ENCODE assay signal across 1 cellular context in the genomic region with DNA sequence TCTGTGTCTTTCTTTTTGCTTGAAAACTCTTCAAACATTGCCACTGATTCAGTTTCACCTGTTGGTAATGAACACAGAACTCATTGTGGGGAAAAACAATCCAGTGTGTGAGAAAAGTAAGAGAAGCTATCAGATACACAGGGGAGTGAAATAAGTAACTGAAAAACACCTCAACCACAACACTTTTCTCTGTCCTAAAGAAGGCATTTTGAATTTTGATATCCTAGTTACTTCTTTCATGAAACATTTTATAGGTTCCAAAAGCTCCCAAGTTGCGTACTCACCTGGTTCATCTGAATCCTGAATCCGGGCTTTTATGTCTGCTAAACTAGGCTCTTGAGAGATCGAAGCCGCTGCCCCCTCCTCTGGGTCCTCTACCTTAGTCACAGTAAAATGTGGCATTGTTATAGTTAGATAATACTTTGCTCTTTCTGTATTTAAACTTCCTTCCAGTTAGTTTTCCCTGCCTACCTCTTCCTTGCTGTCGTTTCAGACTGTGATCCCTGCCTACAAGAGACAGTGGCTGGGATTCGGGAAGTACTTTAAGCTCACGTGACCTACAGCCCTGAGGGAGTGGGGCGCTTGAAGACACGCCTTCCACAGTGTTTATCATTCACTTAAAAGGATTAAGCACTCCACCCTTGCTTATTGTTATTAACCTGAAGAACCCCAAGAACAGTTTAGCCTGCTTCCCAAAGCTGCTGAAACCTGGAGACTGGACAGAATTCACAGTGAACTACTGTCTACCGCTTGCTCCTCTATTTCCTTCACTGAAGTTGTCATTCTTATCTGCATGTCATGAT.
TF ChIP-seq lines count a peak whose summit lies in the region.

No MANE protein-coding gene starts in this region.

TF ChIP-seq in A549, 52 proteins besides CTCF, POLR2A, EP300 and RAD21 (continued from another document):
- TF ChIP-seq, protein P1, sequence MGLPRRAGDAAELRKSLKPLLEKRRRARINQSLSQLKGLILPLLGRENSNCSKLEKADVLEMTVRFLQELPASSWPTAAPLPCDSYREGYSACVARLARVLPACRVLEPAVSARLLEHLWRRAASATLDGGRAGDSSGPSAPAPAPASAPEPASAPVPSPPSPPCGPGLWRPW (IDR thresholded peaks at IDR 0.05): no peak
- TF ChIP-seq GATA3 (IDR thresholded peaks at IDR 0.05; ENCODE audit: borderline replicate concordance) (no peak), SREBF2 (IDR thresholded peaks at IDR 0.05) (no peak), CBX2 (IDR thresholded peaks at IDR 0.05; ENCODE audit: borderline replicate concordance, low read depth) (no peak), TFCP2L1 (CRISPR knock-in tag; IDR thresholded peaks at IDR 0.05) (no peak), EHMT2 (IDR thresholded peaks at IDR 0.05; ENCODE audit: low read depth) (no peak)
- TF ChIP-seq, protein P2, sequence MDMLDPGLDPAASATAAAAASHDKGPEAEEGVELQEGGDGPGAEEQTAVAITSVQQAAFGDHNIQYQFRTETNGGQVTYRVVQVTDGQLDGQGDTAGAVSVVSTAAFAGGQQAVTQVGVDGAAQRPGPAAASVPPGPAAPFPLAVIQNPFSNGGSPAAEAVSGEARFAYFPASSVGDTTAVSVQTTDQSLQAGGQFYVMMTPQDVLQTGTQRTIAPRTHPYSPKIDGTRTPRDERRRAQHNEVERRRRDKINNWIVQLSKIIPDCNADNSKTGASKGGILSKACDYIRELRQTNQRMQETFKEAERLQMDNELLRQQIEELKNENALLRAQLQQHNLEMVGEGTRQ (IDR thresholded peaks at IDR 0.05): peak; percentile 91
- TF ChIP-seq, protein P3, sequence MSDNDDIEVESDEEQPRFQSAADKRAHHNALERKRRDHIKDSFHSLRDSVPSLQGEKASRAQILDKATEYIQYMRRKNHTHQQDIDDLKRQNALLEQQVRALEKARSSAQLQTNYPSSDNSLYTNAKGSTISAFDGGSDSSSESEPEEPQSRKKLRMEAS (IDR thresholded peaks at IDR 0.05): peak; percentile 63; the same call in 1 of the 2 replicates
